ENCODE assay signal across 8 cellular contexts in the genomic region with DNA sequence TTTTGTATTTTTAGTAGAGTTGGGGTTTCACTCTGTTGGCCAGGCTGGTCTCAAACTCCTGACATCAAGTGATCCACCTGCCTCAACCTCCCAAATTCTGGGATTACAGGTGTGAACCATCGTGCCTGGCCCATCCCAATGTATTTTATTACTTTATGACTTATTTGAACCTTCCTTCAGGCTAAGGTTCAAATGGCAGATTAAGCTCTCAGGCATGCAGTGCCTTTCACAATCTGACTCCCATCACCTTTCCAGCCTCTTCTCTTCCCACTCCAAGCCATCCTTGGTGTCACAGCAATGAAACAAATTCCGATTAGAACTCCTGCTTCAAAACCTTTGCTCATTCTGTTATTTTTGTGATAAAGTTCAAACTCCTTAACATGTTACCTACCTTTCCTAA.
"Had no signal": no experiment of that assay in that cellular context is flagged by ENCODE, and none has a peak within 500 bp of the region (broad histone marks: within the 10 kb centered on the region; RNA-seq: fewer than 3 reads in every experiment).

No MANE protein-coding gene starts in this region.

- FAIRE-seq: HepG2 had no signal

- H3K27ac ChIP-seq: GM23248, HL-60 had no signal

- H2AFZ ChIP-seq: GM23248 had no signal

- H3K4me3 ChIP-seq: GM23248, HAP-1 had no signal

- DNase-seq: GM23248, GOT3, H7, HFFc6 had no signal

- ATAC-seq: HCT116 had no signal

- H3K36me3 ChIP-seq: HAP-1 had no signal

- H3K9ac ChIP-seq: GM23248 had no signal

- H3K9me3 ChIP-seq: HAP-1 had no signal
